ENCODE assay signal across 8 cellular contexts in the genomic region with DNA sequence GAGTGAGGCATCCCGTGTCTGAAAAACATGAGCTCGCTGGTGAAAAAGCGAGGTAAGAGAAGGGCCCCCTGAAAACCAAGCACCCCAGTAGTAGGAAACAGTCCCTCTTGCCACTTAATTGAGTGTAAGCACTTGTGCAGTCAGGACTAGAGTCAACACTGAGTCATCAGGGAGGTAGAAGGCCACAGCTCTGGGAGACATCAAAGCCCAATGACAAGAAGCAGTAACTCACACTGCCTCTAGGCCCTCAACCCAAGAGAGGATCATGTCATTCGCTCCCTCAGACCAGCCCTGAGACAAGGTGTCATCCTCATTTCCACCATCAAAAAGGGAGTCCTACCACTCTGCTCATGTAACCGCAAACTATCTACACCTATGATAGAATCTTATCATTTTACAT. TPM values are rescaled to one million over a fixed set of nuclear protein-coding genes. Genes with fewer than 3 reads are reported as not detected.
A peak's percentile ranks its signal among the peaks of the same experiment; 100 is the strongest.
DNase-seq lines count a peak whose midpoint lies in the region; ATAC-seq, FAIRE-seq and TF ChIP-seq lines count a peak whose summit lies in the region.

No MANE protein-coding gene starts in this region.

- H3K27me3 ChIP-seq in PC-9 (ENCODE audit: insufficient read depth, low read depth) (no peaks in the 10 kb centered on the region), smooth muscle cell (ENCODE audit: low read depth) (no peaks in the 10 kb centered on the region)

- no peaks in the 10 kb centered on the region; the same call in 1 of the 2 replicates for H4K20me1 ChIP-seq in PC-9 (ENCODE audit: insufficient read depth)
- no peaks in the 10 kb centered on the region for H4K20me1 ChIP-seq in smooth muscle cell (ENCODE audit: low read depth)

- H3K27ac ChIP-seq in PC-9 (peak overlapping the region; percentile 61), smooth muscle cell (ENCODE audit: low read depth) (peak overlapping the region; percentile 99)

- H2AFZ ChIP-seq in PC-9 (no peak overlapping the region), smooth muscle cell (ENCODE audit: low read depth) (no peak overlapping the region)

- H3K36me3 ChIP-seq in PC-9 (ENCODE audit: low read depth) (peaks cover 28% of the 10 kb centered on the region), smooth muscle cell (ENCODE audit: low read depth) (no peaks in the 10 kb centered on the region)

- BruUV-seq in PC-9 (replicated peaks; lab: Mats Ljungman, UMichigan): TSS peak; percentile 9

- H3K9ac ChIP-seq in smooth muscle cell (ENCODE audit: low read depth): peak overlapping the region; percentile 92

- H3K4me3 ChIP-seq in GM12865 (ENCODE audit: low read depth, low read length) (no peak overlapping the region), PC-9 (peak overlapping the region; percentile 3; the same call in 1 of the 2 replicates), cardiac fibroblast (replicated peaks in 1 of 2; ENCODE audit: low read depth in 2 of 2, low read length in 2 of 2) (no peak overlapping the region), smooth muscle cell (no peak overlapping the region)

- WGBS in smooth muscle cell (ENCODE audit: low lambda C conversion rate): 61% methylated on average over 5 of the region's 5 CpGs

- TF ChIP-seq CTCF in GM12865 (IDR thresholded peaks at IDR 0.05; ENCODE audit: insufficient read depth, low read depth, low read length, missing control alignments) (no peak), PC-9 (conservative IDR thresholded peaks at IDR 0.05) (no peak), cardiac fibroblast (IDR thresholded peaks at IDR 0.05; ENCODE audit: low read depth, low read length) (peak; percentile 8), smooth muscle cell (IDR thresholded peaks at IDR 0.05; ENCODE audit: borderline replicate concordance, insufficient read depth, poor library complexity, severe bottlenecking) (no peak)

- H3K79me2 ChIP-seq in PC-9 (ENCODE audit: low read depth): no peaks in the 10 kb centered on the region
- no peaks in the 10 kb centered on the region for H3K79me2 ChIP-seq in smooth muscle cell (ENCODE audit: low read depth)

- POLR2A ChIA-PET in PC-9 (lab: Charles Lee; ENCODE audit: unreplicated experiment): no interaction called here

- no peak for FAIRE-seq in GM12892 (lab: Jason Lieb, UNC)

- H3K9me2 ChIP-seq in PC-9 (ENCODE audit: insufficient read depth): no peaks in the 10 kb centered on the region

- peaks cover 32% of the 10 kb centered on the region for H3K4me1 ChIP-seq in PC-9 (replicated peaks; ENCODE audit: insufficient read depth)
- H3K4me1 ChIP-seq in smooth muscle cell (ENCODE audit: low read depth): peaks cover 34% of the 10 kb centered on the region

- CTCF ChIA-PET in PC-9 (lab: Charles Lee): interaction anchor here (1.1 to 5.8 kb wide), 3 partner anchors 13 to 90 kb away, joined by 4 to 51 read pairs (median 8); a partner anchor contains a TSS

- no peak for TF ChIP-seq POLR2A in GM12892 (IDR thresholded peaks at IDR 0.05; ENCODE audit: low read depth, low read length)

- peak; percentile 33 for DNase-seq in GM12865 (ENCODE audit: low read depth)
- peak; percentile 36 to 89 for DNase-seq in PC-9
- DNase-seq in cardiac fibroblast (ENCODE audit: low read depth in 2 of 2): peak in 1 of 2 donors; percentile 79
- DNase-seq in smooth muscle cell (lab: John Stamatoyannopoulos, UW; ENCODE audit: unreplicated experiment): no peak
- DNase-seq in 8988T: no peak
- no peak for DNase-seq in GM12892 (ENCODE audit: insufficient read length)

- no peaks in the 10 kb centered on the region for H3K9me3 ChIP-seq in PC-9 (ENCODE audit: insufficient read depth, low read depth)
- H3K9me3 ChIP-seq in smooth muscle cell (replicated peaks; ENCODE audit: low read depth): no peaks in the 10 kb centered on the region

- ATAC-seq in HG03520 (IDR thresholded peaks at IDR 0.05; ENCODE audit: unreplicated experiment) (no peak), GM18858 (IDR thresholded peaks at IDR 0.05; ENCODE audit: unreplicated experiment) (no peak)

- H3K4me2 ChIP-seq in PC-9: peak overlapping the region; percentile 60
- H3K4me2 ChIP-seq in smooth muscle cell: peak overlapping the region; percentile 69

- intact Hi-C loops in PC-9 (cut with micrococcal nuclease; ENCODE audit: unreplicated experiment): loop anchor here (1.0 to 5.0 kb wide), 5 partner anchors 18 to 431 kb away; a partner anchor contains a TSS

- H3F3A ChIP-seq in PC-9 (ENCODE audit: insufficient read depth, low read depth): peaks cover 30% of the 10 kb centered on the region
- H3F3A ChIP-seq in smooth muscle cell (ENCODE audit: low read depth): peaks cover 5% of the 10 kb centered on the region

RNA-seq across cellular contexts. Expression of a gene that starts 17.8 kb away (rescaled TPM):
- 96.5 and 109 TPM in 2 replicates for total RNA-seq in PC-9 (2021)
- total RNA-seq in smooth muscle cell: 15.9 and 22.5 TPM in 2 replicates
- polyA plus RNA-seq in smooth muscle cell: 39.8 and 52.8 TPM in 2 replicates
- 4.1 TPM for polyA plus RNA-seq in GM12892 (2012; ENCODE audit: missing spikeins)

RNA-seq across cellular contexts. Expression of a gene that starts 17.9 kb away (rescaled TPM):
- total RNA-seq in PC-9 (2021) (135 and 195 TPM in 2 replicates), smooth muscle cell (15.1 and 29.1 TPM in 2 replicates)
- polyA plus RNA-seq in smooth muscle cell: 17.0 and 26.9 TPM in 2 replicates
- 29.0 TPM for polyA plus RNA-seq in GM12892 (2012; ENCODE audit: missing spikeins)

RNA-seq across cellular contexts. Expression of a gene that starts 31.9 kb away (rescaled TPM):
- total RNA-seq in PC-9 (2021) (not detected in 2 replicates), smooth muscle cell (not detected in 2 replicates)
- polyA plus RNA-seq in smooth muscle cell: not detected in 2 replicates
- not detected for polyA plus RNA-seq in GM12892 (2012; ENCODE audit: missing spikeins)

Comparison
In these comparisons a context has a peak if more than half of its experiments do, and no peak if none do; other contexts are left out.
1. DNase-seq: peak in GM12865 (single experiment) and PC-9 (2 of 2); none in smooth muscle cell (single experiment), 8988T (single experiment) and GM12892 (single experiment).